10 cellular contexts compared by ENCODE assay signal in the genomic region with DNA sequence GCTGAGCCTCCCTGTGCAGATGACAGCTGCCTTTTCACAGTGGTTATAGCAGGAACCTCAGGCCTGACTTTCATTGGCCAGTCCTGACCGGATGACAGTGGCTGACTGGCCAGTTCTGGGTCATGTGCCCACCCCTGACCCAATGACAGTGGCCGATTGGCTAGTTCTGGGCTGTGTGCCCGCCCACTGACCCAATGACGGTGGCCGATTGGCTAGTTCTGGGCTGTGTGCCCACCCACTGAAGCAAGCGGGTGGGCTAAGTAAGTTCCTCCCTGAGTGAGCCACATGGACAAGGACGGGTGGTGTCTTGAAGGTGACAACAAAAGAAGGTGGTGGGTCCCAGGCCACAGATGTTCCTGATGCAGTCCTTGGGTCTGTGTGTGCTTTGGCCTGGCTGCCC. TPM values are rescaled to one million over a fixed set of nuclear protein-coding genes. Genes with fewer than 3 reads are reported as not detected.
DNase-seq lines count a peak whose midpoint lies in the region; ATAC-seq, FAIRE-seq and TF ChIP-seq lines count a peak whose summit lies in the region.
"Had no signal": no experiment of that assay in that cellular context is flagged by ENCODE, and none has a peak within 500 bp of the region (broad histone marks: within the 10 kb centered on the region; RNA-seq: fewer than 3 reads in every experiment).

No MANE protein-coding gene starts in this region.

- no peaks in the 10 kb centered on the region for H3K4me1 ChIP-seq in HepG2 (ENCODE audit: insufficient read depth, low read length)
- no peaks in the 10 kb centered on the region for H3K4me1 ChIP-seq in small intestine (ENCODE audit: control insufficient read depth in 2 of 2, insufficient read depth in 1 of 2, low read depth in 1 of 2, low read length in 1 of 2)

- TF ChIP-seq POLR2A in HepG2 (IDR thresholded peaks at IDR 0.05; ENCODE audit: insufficient read depth in 1 of 2, low read depth in 2 of 2, low read length in 2 of 2): no peak

- BruUV-seq in HepG2 (replicated peaks; lab: Mats Ljungman, UMichigan): no TSS peak

- no peak for TF ChIP-seq EP300 in HepG2 (IDR thresholded peaks at IDR 0.05; ENCODE audit: low read depth in 2 of 2, low read length in 2 of 2)
- no peak for TF ChIP-seq EP300 in HepG2 (CRISPR knock-in tag; IDR thresholded peaks at IDR 0.05; ENCODE audit: borderline replicate concordance)

- H3K4me2 ChIP-seq in HepG2 (ENCODE audit: low read depth, low read length): no peak overlapping the region

- POLR2A ChIA-PET in HepG2 (lab: Yijun Ruan, JAX): interaction anchor here (0.6 to 1.9 kb wide), 2 partner anchors 36 to 80 kb away, joined by 4 to 6 read pairs; no protein-coding TSS in a partner anchor

- no peaks in the 10 kb centered on the region for H4K20me1 ChIP-seq in HepG2 (ENCODE audit: insufficient read depth, low read length)

- intact Hi-C loops in HepG2 (cut with micrococcal nuclease; ENCODE audit: unreplicated experiment): no loop called here
- intact Hi-C loops in activated T-helper 1 cell treated with anti-CD3 and anti-CD28 coated beads, Interleukin-12 subunit alpha, Interleukin-12 subunit beta, Interleukin-2, Interleukin-4 antibody, amounts not matched to agents 30 ng/mL and 10 ng/mL and 1 ng/mL, durations not matched to agents 14 hours and 24 hours and 36 hours (cut with micrococcal nuclease): no loop called here

- no peaks in the 10 kb centered on the region for H3K4me1 Mint-ChIP-seq in activated T-helper 1 cell treated with anti-CD3 and anti-CD28 coated beads, Interleukin-12 subunit alpha, Interleukin-12 subunit beta, Interleukin-2, Interleukin-4 antibody, amounts not matched to agents 30 ng/mL and 10 ng/mL and 1 ng/mL, durations not matched to agents 14 hours and 24 hours and 36 hours (ENCODE audit: low read depth)

- CTCF ChIA-PET in HepG2 (lab: Yijun Ruan, JAX; ENCODE audit: low intra/inter-chr PET ratio, low total read pairs): no interaction called here

- H3K27ac ChIP-seq in HL-60 (replicated peaks) (peak overlapping the region; percentile 82), HepG2 (ENCODE audit: extremely low read length, insufficient read depth, low read length) (no peak overlapping the region), small intestine (ENCODE audit: low read depth in 1 of 2, low read length in 1 of 2) (no peak overlapping the region)

- 99% methylated on average over 7 of the region's 7 CpGs for WGBS in HepG2 (ENCODE audit: low lambda C conversion rate)
- 92 to 98% (median 96%) methylated on average over 7 of the region's 7 CpGs for WGBS in small intestine, 3 donors

- no peak overlapping the region for H3K27ac Mint-ChIP-seq in activated T-helper 1 cell treated with anti-CD3 and anti-CD28 coated beads, Interleukin-12 subunit alpha, Interleukin-12 subunit beta, Interleukin-2, Interleukin-4 antibody, amounts not matched to agents 30 ng/mL and 10 ng/mL and 1 ng/mL, durations not matched to agents 14 hours and 24 hours and 36 hours
- H3K27ac Mint-ChIP-seq: activated CD8-positive, alpha-beta memory T cell treated with anti-CD3 and anti-CD28 coated beads, Interleukin-2, amount 10 ng/mL, durations not matched to agents 7 days and 5 days had no signal

- DNase-seq in COLO829 (ENCODE audit: low spot score) (peak; percentile 7), HL-60 (ENCODE audit: low read depth in 1 of 2, low spot score in 1 of 2) (peak in 1 of 2 experiments; percentile 34), amniotic epithelial cell (ENCODE audit: low read depth) (peak; percentile 26), HepG2 (ENCODE audit: low spot score) (peak; percentile 54), small intestine (no peak), NCI-H1694 (lab: John Stamatoyannopoulos, UW) (no peak)
- DNase-seq in activated T-helper 1 cell treated with anti-CD3 and anti-CD28 coated beads, Interleukin-12 subunit alpha, Interleukin-12 subunit beta, Interleukin-2, Interleukin-4 antibody, amounts not matched to agents 30 ng/mL and 10 ng/mL and 1 ng/mL, durations not matched to agents 14 hours and 24 hours and 36 hours (ENCODE audit: low spot score): no peak
- DNase-seq: activated CD8-positive, alpha-beta memory T cell treated with anti-CD3 and anti-CD28 coated beads, Interleukin-2, amount 10 ng/mL, durations not matched to agents 7 days and 5 days; Kasumi-1 had no signal

- no peak overlapping the region for H2AFZ ChIP-seq in HepG2 (ENCODE audit: low read length)

- H3K4me3 ChIP-seq in HL-60 (replicated peaks; ENCODE audit: insufficient read depth, low read length): 0 out of 2 replicates have a peak overlapping the region, but pooled peaks have one; percentile 31
- H3K4me3 ChIP-seq in HepG2 (replicated peaks in 1 of 3; ENCODE audit: insufficient read depth in 1 of 3, low read depth in 2 of 3, low read length in 3 of 3): no peak overlapping the region
- H3K4me3 ChIP-seq in small intestine (ENCODE audit: low read depth in 1 of 2, low read length in 2 of 2): no peak overlapping the region

- TF ChIP-seq RAD21 in HepG2 (CRISPR knock-in tag; IDR thresholded peaks at IDR 0.05): no peak

- FAIRE-seq in HepG2 (lab: Jason Lieb, UNC) (peak; percentile 80), small intestine (lab: Jason Lieb, UNC) (no peak)

- H3K79me2 ChIP-seq in HepG2 (ENCODE audit: insufficient read depth, low read length): no peaks in the 10 kb centered on the region

- no peaks in the 10 kb centered on the region for H3K27me3 ChIP-seq in HL-60 (ENCODE audit: insufficient read depth, poor library complexity, severe bottlenecking)
- H3K27me3 ChIP-seq in HepG2 (ENCODE audit: control insufficient read depth in 1 of 2, insufficient read depth in 2 of 2, low read length in 2 of 2): no peaks in the 10 kb centered on the region
- H3K27me3 ChIP-seq in small intestine (ENCODE audit: control insufficient read depth in 2 of 2, insufficient read depth in 2 of 2, low read length in 2 of 2): no peaks in the 10 kb centered on the region

- no peak overlapping the region for H3K4me3 Mint-ChIP-seq in activated T-helper 1 cell treated with anti-CD3 and anti-CD28 coated beads, Interleukin-12 subunit alpha, Interleukin-12 subunit beta, Interleukin-2, Interleukin-4 antibody, amounts not matched to agents 30 ng/mL and 10 ng/mL and 1 ng/mL, durations not matched to agents 14 hours and 24 hours and 36 hours
- H3K4me3 Mint-ChIP-seq: activated CD8-positive, alpha-beta memory T cell treated with anti-CD3 and anti-CD28 coated beads, Interleukin-2, amount 10 ng/mL, durations not matched to agents 7 days and 5 days had no signal

- ATAC-seq in HepG2 (peak; percentile 90), HG03039 (IDR thresholded peaks at IDR 0.05; ENCODE audit: unreplicated experiment) (no peak)
- ATAC-seq: activated CD8-positive, alpha-beta memory T cell treated with anti-CD3 and anti-CD28 coated beads, Interleukin-2, amount 10 ng/mL, durations not matched to agents 7 days and 5 days had no signal

- H3K36me3 ChIP-seq in HepG2 (replicated peaks in 1 of 2; ENCODE audit: control insufficient read depth in 1 of 2, insufficient read depth in 2 of 2, low read length in 2 of 2) (peaks cover 35 to 45% of the 10 kb centered on the region in 2 experiments), small intestine (ENCODE audit: control insufficient read depth in 2 of 2, insufficient read depth in 2 of 2, low read length in 2 of 2) (no peaks in the 10 kb centered on the region)

- TF ChIP-seq CTCF in HL-60 (IDR thresholded peaks at IDR 0.05; ENCODE audit: insufficient read depth, low read length): no peak
- TF ChIP-seq CTCF in HepG2 (CRISPR knock-in tag; IDR thresholded peaks at IDR 0.05): no peak

- H3K9me3 Mint-ChIP-seq in activated T-helper 1 cell treated with anti-CD3 and anti-CD28 coated beads, Interleukin-12 subunit alpha, Interleukin-12 subunit beta, Interleukin-2, Interleukin-4 antibody, amounts not matched to agents 30 ng/mL and 10 ng/mL and 1 ng/mL, durations not matched to agents 14 hours and 24 hours and 36 hours: no peaks in the 10 kb centered on the region

- H3K36me3 Mint-ChIP-seq in activated T-helper 1 cell treated with anti-CD3 and anti-CD28 coated beads, Interleukin-12 subunit alpha, Interleukin-12 subunit beta, Interleukin-2, Interleukin-4 antibody, amounts not matched to agents 30 ng/mL and 10 ng/mL and 1 ng/mL, durations not matched to agents 14 hours and 24 hours and 36 hours (ENCODE audit: low read depth): peaks cover 11% of the 10 kb centered on the region

- H3K9me3 ChIP-seq in HepG2 (ENCODE audit: low read length): no peaks in the 10 kb centered on the region
- H3K9me3 ChIP-seq in small intestine (ENCODE audit: control insufficient read depth, low read depth): no peaks in the 10 kb centered on the region

- no peak overlapping the region for H3K9ac ChIP-seq in HepG2 (ENCODE audit: insufficient read depth, low read depth, low read length)

- no peaks in the 10 kb centered on the region for H3K27me3 Mint-ChIP-seq in activated T-helper 1 cell treated with anti-CD3 and anti-CD28 coated beads, Interleukin-12 subunit alpha, Interleukin-12 subunit beta, Interleukin-2, Interleukin-4 antibody, amounts not matched to agents 30 ng/mL and 10 ng/mL and 1 ng/mL, durations not matched to agents 14 hours and 24 hours and 36 hours (ENCODE audit: insufficient read depth)
- H3K27me3 Mint-ChIP-seq: activated CD8-positive, alpha-beta memory T cell treated with anti-CD3 and anti-CD28 coated beads, Interleukin-2, amount 10 ng/mL, durations not matched to agents 7 days and 5 days had no signal

- in situ Hi-C loops in HepG2 (cut with HindIII; ENCODE audit: extremely low pct_ligation_motif_present, low pct_unique_long_range_greater_than_20kb): no loop called here

RNA-seq across cellular contexts. Expression of gene DEF8, which starts 9.5 kb away (rescaled TPM):
- total RNA-seq in HepG2 (2016; rRNA removed; fragmentation: Illumina TruSeq; extraction: Trizol): 98.5 and 107 TPM in 2 replicates
- 134 and 176 TPM in 2 replicates for total RNA-seq in HepG2 (2016; cell fraction: cytosol; rRNA removed; fragmentation: Illumina TruSeq; extraction: Trizol; ENCODE audit: low read depth)
- 103 and 113 TPM in 2 replicates for total RNA-seq in HepG2 (2016; cell fraction: insoluble cytoplasmic fraction; rRNA removed; fragmentation: Illumina TruSeq; extraction: Trizol)
- total RNA-seq in HepG2 (2016; cell fraction: membrane; rRNA removed; fragmentation: Illumina TruSeq; extraction: Trizol): 127 and 160 TPM in 2 replicates
- 48.8 and 61.5 TPM in 2 replicates for total RNA-seq in HepG2 (2016; cell fraction: nucleus; rRNA removed; fragmentation: Illumina TruSeq; extraction: Trizol)
- 98.2 and 108 TPM in 2 replicates for polyA plus RNA-seq in HepG2 (2011; rRNA removed)
- 100 and 138 TPM in 2 replicates for polyA plus RNA-seq in HepG2 (2011; cell fraction: cytosol; rRNA removed)
- 490 and 545 TPM in 2 replicates for polyA plus RNA-seq in HepG2 (2011; cell fraction: nucleus; rRNA removed)
- 37.2 and 56.0 TPM in 2 replicates for polyA plus RNA-seq in HepG2 (2012)
- 170 and 205 TPM in 2 replicates for polyA plus RNA-seq in HepG2 (2016; cell fraction: cytosol; fragmentation: Illumina TruSeq; extraction: Trizol; ENCODE audit: low read depth)
- 116 and 132 TPM in 2 replicates for polyA plus RNA-seq in HepG2 (2016; cell fraction: insoluble cytoplasmic fraction; fragmentation: Illumina TruSeq; extraction: Trizol; ENCODE audit: low read depth)
- polyA plus RNA-seq in HepG2 (2016; cell fraction: membrane; fragmentation: Illumina TruSeq; extraction: Trizol; ENCODE audit: low read depth): 126 and 153 TPM in 2 replicates
- polyA plus RNA-seq in HepG2 (2016; cell fraction: nucleus; fragmentation: Illumina TruSeq; extraction: Trizol; ENCODE audit: insufficient read depth, low read depth): 123 and 136 TPM in 2 replicates
- 22.3 and 116 TPM in 2 replicates for polyA minus RNA-seq in HepG2 (2011; rRNA and poly(A)+ RNA removed; ENCODE audit: low replicate concordance)
- 31.8 and 36.4 TPM in 2 replicates for polyA minus RNA-seq in HepG2 (2011; cell fraction: cytosol; rRNA and poly(A)+ RNA removed)
- 46.0 and 51.1 TPM in 2 replicates for polyA minus RNA-seq in HepG2 (2011; cell fraction: nucleus; rRNA and poly(A)+ RNA removed)
- 42.5 and 43.9 TPM in 2 replicates for total RNA-seq in activated T-helper 1 cell treated with anti-CD3 and anti-CD28 coated beads, Interleukin-12 subunit alpha, Interleukin-12 subunit beta, Interleukin-2, Interleukin-4 antibody, amounts not matched to agents 30 ng/mL and 10 ng/mL and 1 ng/mL, durations not matched to agents 14 hours and 24 hours and 36 hours
- polyA plus RNA-seq in small intestine: 10 to 100 TPM; 18.3 to 33.2 (median 28.8) TPM

RNA-seq across cellular contexts. Expression of gene TUBB3, which starts 34.9 kb away (rescaled TPM):
- total RNA-seq in HepG2 (2016; rRNA removed; fragmentation: Illumina TruSeq; extraction: Trizol): 161 and 185 TPM in 2 replicates
- 94.2 and 96.8 TPM in 2 replicates for total RNA-seq in HepG2 (2016; cell fraction: cytosol; rRNA removed; fragmentation: Illumina TruSeq; extraction: Trizol; ENCODE audit: low read depth)
- 145 and 195 TPM in 2 replicates for total RNA-seq in HepG2 (2016; cell fraction: insoluble cytoplasmic fraction; rRNA removed; fragmentation: Illumina TruSeq; extraction: Trizol)
- total RNA-seq in HepG2 (2016; cell fraction: membrane; rRNA removed; fragmentation: Illumina TruSeq; extraction: Trizol): 140 and 142 TPM in 2 replicates
- 81.3 and 94.7 TPM in 2 replicates for total RNA-seq in HepG2 (2016; cell fraction: nucleus; rRNA removed; fragmentation: Illumina TruSeq; extraction: Trizol)
- polyA plus RNA-seq in HepG2 (2011; rRNA removed) (110 and 152 TPM in 2 replicates), small intestine (10 to 100 TPM in 1 of 3 donors, 1 to 10 TPM in 1, under 1 TPM in 1; 0.89 to 42.0 (median 2.7) TPM)
- polyA plus RNA-seq in HepG2 (2011; cell fraction: cytosol; rRNA removed): 84.2 and 120 TPM in 2 replicates
- 168 and 179 TPM in 2 replicates for polyA plus RNA-seq in HepG2 (2011; cell fraction: nucleus; rRNA removed)
- polyA plus RNA-seq in HepG2 (2012): 45.2 and 119 TPM in 2 replicates
- polyA plus RNA-seq in HepG2 (2016; cell fraction: cytosol; fragmentation: Illumina TruSeq; extraction: Trizol; ENCODE audit: low read depth): 63.1 and 64.3 TPM in 2 replicates
- 127 and 159 TPM in 2 replicates for polyA plus RNA-seq in HepG2 (2016; cell fraction: insoluble cytoplasmic fraction; fragmentation: Illumina TruSeq; extraction: Trizol; ENCODE audit: low read depth)
- 87.3 and 99.0 TPM in 2 replicates for polyA plus RNA-seq in HepG2 (2016; cell fraction: membrane; fragmentation: Illumina TruSeq; extraction: Trizol; ENCODE audit: low read depth)
- polyA plus RNA-seq in HepG2 (2016; cell fraction: nucleus; fragmentation: Illumina TruSeq; extraction: Trizol; ENCODE audit: insufficient read depth, low read depth): 138 and 154 TPM in 2 replicates
- polyA minus RNA-seq in HepG2 (2011; rRNA and poly(A)+ RNA removed; ENCODE audit: low replicate concordance): 34.9 and 340 TPM in 2 replicates
- polyA minus RNA-seq in HepG2 (2011; cell fraction: cytosol; rRNA and poly(A)+ RNA removed): 99.4 and 107 TPM in 2 replicates
- 34.8 and 42.6 TPM in 2 replicates for polyA minus RNA-seq in HepG2 (2011; cell fraction: nucleus; rRNA and poly(A)+ RNA removed)
- 2.0 and 2.6 TPM in 2 replicates for total RNA-seq in activated T-helper 1 cell treated with anti-CD3 and anti-CD28 coated beads, Interleukin-12 subunit alpha, Interleukin-12 subunit beta, Interleukin-2, Interleukin-4 antibody, amounts not matched to agents 30 ng/mL and 10 ng/mL and 1 ng/mL, durations not matched to agents 14 hours and 24 hours and 36 hours

RNA-seq across cellular contexts. Expression of gene MC1R, which starts 39.4 kb away (rescaled TPM):
- 7.2 and 9.1 TPM in 2 replicates for total RNA-seq in HepG2 (2016; rRNA removed; fragmentation: Illumina TruSeq; extraction: Trizol)
- total RNA-seq in HepG2 (2016; cell fraction: cytosol; rRNA removed; fragmentation: Illumina TruSeq; extraction: Trizol; ENCODE audit: low read depth): 3.5 and 3.7 TPM in 2 replicates
- 8.1 and 8.7 TPM in 2 replicates for total RNA-seq in HepG2 (2016; cell fraction: insoluble cytoplasmic fraction; rRNA removed; fragmentation: Illumina TruSeq; extraction: Trizol)
- 8.1 and 9.5 TPM in 2 replicates for total RNA-seq in HepG2 (2016; cell fraction: membrane; rRNA removed; fragmentation: Illumina TruSeq; extraction: Trizol)
- total RNA-seq in HepG2 (2016; cell fraction: nucleus; rRNA removed; fragmentation: Illumina TruSeq; extraction: Trizol): 7.2 and 7.7 TPM in 2 replicates
- 14.8 and 20.0 TPM in 2 replicates for polyA plus RNA-seq in HepG2 (2011; rRNA removed)
- 14.8 and 18.9 TPM in 2 replicates for polyA plus RNA-seq in HepG2 (2011; cell fraction: cytosol; rRNA removed)
- polyA plus RNA-seq in HepG2 (2011; cell fraction: nucleus; rRNA removed): 89.3 and 96.4 TPM in 2 replicates
- polyA plus RNA-seq in HepG2 (2012): 6.5 and 12.0 TPM in 2 replicates
- 2.9 and 3.1 TPM in 2 replicates for polyA plus RNA-seq in HepG2 (2016; cell fraction: cytosol; fragmentation: Illumina TruSeq; extraction: Trizol; ENCODE audit: low read depth)
- polyA plus RNA-seq in HepG2 (2016; cell fraction: insoluble cytoplasmic fraction; fragmentation: Illumina TruSeq; extraction: Trizol; ENCODE audit: low read depth): 6.7 and 7.1 TPM in 2 replicates
- 6.5 and 7.5 TPM in 2 replicates for polyA plus RNA-seq in HepG2 (2016; cell fraction: membrane; fragmentation: Illumina TruSeq; extraction: Trizol; ENCODE audit: low read depth)
- polyA plus RNA-seq in HepG2 (2016; cell fraction: nucleus; fragmentation: Illumina TruSeq; extraction: Trizol; ENCODE audit: insufficient read depth, low read depth): 17.7 and 19.3 TPM in 2 replicates
- 23.7 and 30.7 TPM in 2 replicates for polyA minus RNA-seq in HepG2 (2011; rRNA and poly(A)+ RNA removed; ENCODE audit: low replicate concordance)
- 5.4 and 5.5 TPM in 2 replicates for polyA minus RNA-seq in HepG2 (2011; cell fraction: cytosol; rRNA and poly(A)+ RNA removed)
- polyA minus RNA-seq in HepG2 (2011; cell fraction: nucleus; rRNA and poly(A)+ RNA removed): 16.0 and 17.0 TPM in 2 replicates
- 5.5 and 5.6 TPM in 2 replicates for total RNA-seq in activated T-helper 1 cell treated with anti-CD3 and anti-CD28 coated beads, Interleukin-12 subunit alpha, Interleukin-12 subunit beta, Interleukin-2, Interleukin-4 antibody, amounts not matched to agents 30 ng/mL and 10 ng/mL and 1 ng/mL, durations not matched to agents 14 hours and 24 hours and 36 hours
- 1 to 10 TPM; 3.4 to 5.1 (median 4.3) TPM for polyA plus RNA-seq in small intestine

Comparison
In these comparisons a context has a peak if more than half of its experiments do, and no peak if none do; other contexts are left out.
1. DNase-seq: peak in COLO829 (single experiment), amniotic epithelial cell (single experiment) and HepG2 (single experiment); none in activated T-helper 1 cell treated with anti-CD3 and anti-CD28 coated beads, Interleukin-12 subunit alpha, Interleukin-12 subunit beta, Interleukin-2, Interleukin-4 antibody, amounts not matched to agents 30 ng/mL and 10 ng/mL and 1 ng/mL, durations not matched to agents 14 hours and 24 hours and 36 hours (single experiment), small intestine (single experiment) and NCI-H1694 (single experiment).
2. RNA of gene TUBB3, which starts 34.9 kb away (total RNA-seq): 81.3 to 195 TPM in HepG2; 2.0 to 2.6 TPM in activated T-helper 1 cell treated with anti-CD3 and anti-CD28 coated beads, Interleukin-12 subunit alpha, Interleukin-12 subunit beta, Interleukin-2, Interleukin-4 antibody, amounts not matched to agents 30 ng/mL and 10 ng/mL and 1 ng/mL, durations not matched to agents 14 hours and 24 hours and 36 hours; every median in the first group is over 10 times any median in the second.